Comparison of ENCODE assay signal across 15 cellular contexts in genomic region chr10:124689911-124690498, GRCh38. TPM values are rescaled to one million over a fixed set of nuclear protein-coding genes. Genes with fewer than 3 reads are reported as not detected.
DNase-seq lines count a peak whose midpoint lies in the region; ATAC-seq and TF ChIP-seq lines count a peak whose summit lies in the region.
"Had no signal": no experiment of that assay in that cellular context is flagged by ENCODE, and none has a peak within 500 bp of the region (broad histone marks: within the 10 kb centered on the region; RNA-seq: fewer than 3 reads in every experiment).

No MANE protein-coding gene starts in this region.

- ATAC-seq in HG03045 (IDR thresholded peaks at IDR 0.05; ENCODE audit: unreplicated experiment) (no peak), HG03139 (IDR thresholded peaks at IDR 0.05; ENCODE audit: unreplicated experiment) (no peak), HG02938 (IDR thresholded peaks at IDR 0.05; ENCODE audit: unreplicated experiment) (no peak)

- peaks cover 12 to 34% (median 20%) of the 10 kb centered on the region in 3 donors for H3K27me3 Mint-ChIP-seq in immature natural killer cell (ENCODE audit: low read depth in 3 of 3)
- H3K27me3 Mint-ChIP-seq in stimulated activated naive CD8-positive, alpha-beta T cell treated with anti-CD3 and anti-CD28 coated beads, Interleukin-15, Interleukin-2, amounts not matched to agents 100 ng/mL and 50 ng/mL, for 24 hours = peaks cover 4% of the 10 kb centered on the region

- peak overlapping the region; percentile 84 for H3K27ac ChIP-seq in VCaP

- H3K4me3 Mint-ChIP-seq in immature natural killer cell = peak overlapping the region; percentile 36 to 89 (median 83)
- no peak overlapping the region for H3K4me3 Mint-ChIP-seq in stimulated activated naive CD8-positive, alpha-beta T cell treated with anti-CD3 and anti-CD28 coated beads, Interleukin-15, Interleukin-2, amounts not matched to agents 100 ng/mL and 50 ng/mL, for 24 hours

- peaks cover 92 to 96% of the 10 kb centered on the region in 2 donors for H3K4me1 Mint-ChIP-seq in immature natural killer cell
- H3K4me1 Mint-ChIP-seq in stimulated activated naive CD8-positive, alpha-beta T cell treated with anti-CD3 and anti-CD28 coated beads, Interleukin-15, Interleukin-2, amounts not matched to agents 100 ng/mL and 50 ng/mL, for 24 hours (ENCODE audit: low read depth) = peaks cover 87% of the 10 kb centered on the region

- peak; percentile 57 to 63 for DNase-seq in activated T-cell treated with anti-CD3 and anti-CD28 coated beads, Interleukin-2, amount 50 U/mL, for 48 hours
- no peak for DNase-seq in activated T-cell treated with anti-CD3 and anti-CD28 coated beads, Interleukin-2, amount 50 U/mL, for 1 hour
- no peak for DNase-seq in immature natural killer cell
- DNase-seq: islet precursor cell, KG1, midbrain, NCI-H1105 treated with DMSO at 0.1 percent for 48 hours, NCI-H2227 treated with DMSO at 0.1 percent for 48 hours, occipital lobe, SHP77 treated with DMSO at 0.1 percent for 48 hours had no signal

- no peaks in the 10 kb centered on the region for H3K9me3 Mint-ChIP-seq in immature natural killer cell
- no peaks in the 10 kb centered on the region for H3K9me3 Mint-ChIP-seq in stimulated activated naive CD8-positive, alpha-beta T cell treated with anti-CD3 and anti-CD28 coated beads, Interleukin-15, Interleukin-2, amounts not matched to agents 100 ng/mL and 50 ng/mL, for 24 hours

- TF ChIP-seq CTCF in VCaP (conservative IDR thresholded peaks at IDR 0.05) = no peak

- peaks cover 26 to 37% (median 26%) of the 10 kb centered on the region in 3 donors for H3K36me3 Mint-ChIP-seq in immature natural killer cell
- peaks cover 21% of the 10 kb centered on the region for H3K36me3 Mint-ChIP-seq in stimulated activated naive CD8-positive, alpha-beta T cell treated with anti-CD3 and anti-CD28 coated beads, Interleukin-15, Interleukin-2, amounts not matched to agents 100 ng/mL and 50 ng/mL, for 24 hours (ENCODE audit: low read depth)

- H3K27ac Mint-ChIP-seq in immature natural killer cell = peak overlapping the region; percentile 92 to 99 (median 98)
- peak overlapping the region; percentile 52 for H3K27ac Mint-ChIP-seq in stimulated activated naive CD8-positive, alpha-beta T cell treated with anti-CD3 and anti-CD28 coated beads, Interleukin-15, Interleukin-2, amounts not matched to agents 100 ng/mL and 50 ng/mL, for 24 hours

RNA-seq across cellular contexts. Expression of gene FAM53B, which starts 54.2 kb away (rescaled TPM):
- polyA plus RNA-seq in immature natural killer cell = 10 to 100 TPM; 12.1 to 62.1 (median 23.8) TPM

Comparison
In these comparisons a context has a peak if more than half of its experiments do, and no peak if none do; other contexts are left out.
1. DNase-seq: peak in activated T-cell treated with anti-CD3 and anti-CD28 coated beads, Interleukin-2, amount 50 U/mL, for 48 hours (2 of 2); none in activated T-cell treated with anti-CD3 and anti-CD28 coated beads, Interleukin-2, amount 50 U/mL, for 1 hour (single experiment) and immature natural killer cell (0 of 3).